19 cellular contexts compared by ENCODE assay signal in genomic region chr19:2099054-2099501, GRCh38. TPM values are rescaled to one million over a fixed set of nuclear protein-coding genes. Genes with fewer than 3 reads are reported as not detected.
DNase-seq lines count a peak whose midpoint lies in the region; ATAC-seq, FAIRE-seq and TF ChIP-seq lines count a peak whose summit lies in the region.
"Had no signal": no experiment of that assay in that cellular context is flagged by ENCODE, and none has a peak within 500 bp of the region (broad histone marks: within the 10 kb centered on the region; RNA-seq: fewer than 3 reads in every experiment).

No MANE protein-coding gene starts in this region.

- H3K9ac ChIP-seq in HepG2 (ENCODE audit: insufficient read depth, low read depth, low read length), result no peak overlapping the region
- H3K9ac ChIP-seq: BLaER1 had no signal

- peaks cover 8% of the 10 kb centered on the region; the same call in 1 of the 2 replicates for H4K20me1 ChIP-seq in HepG2 (ENCODE audit: insufficient read depth, low read length)

- no peak for TF ChIP-seq EP300 in HepG2 (IDR thresholded peaks at IDR 0.05; ENCODE audit: low read depth in 2 of 2, low read length in 2 of 2)
- no peak for TF ChIP-seq EP300 in HepG2 (CRISPR knock-in tag; IDR thresholded peaks at IDR 0.05; ENCODE audit: borderline replicate concordance)

- TF ChIP-seq RAD21 in HepG2 (CRISPR knock-in tag; IDR thresholded peaks at IDR 0.05), result no peak

- H3K27ac Mint-ChIP-seq in glutamatergic neuron (ENCODE audit: unreplicated experiment), result no peak overlapping the region
- H3K27ac Mint-ChIP-seq: H9 had no signal

- no peak overlapping the region for H2AFZ ChIP-seq in HepG2 (ENCODE audit: low read length)

- peaks cover 5% of the 10 kb centered on the region for H3K36me3 Mint-ChIP-seq in glutamatergic neuron (ENCODE audit: unreplicated experiment)

- H3K36me3 ChIP-seq in HepG2 (replicated peaks in 1 of 2; ENCODE audit: control insufficient read depth in 1 of 2, insufficient read depth in 2 of 2, low read length in 2 of 2), result peaks cover 16 to 27% of the 10 kb centered on the region in 2 experiments
- peaks cover 0 to 32% (median 17%) of the 10 kb centered on the region in 4 donors for H3K36me3 ChIP-seq in right lobe of liver

- BruUV-seq in HepG2 (replicated peaks; lab: Mats Ljungman, UMichigan), result no TSS peak

- no peak for DNase-seq in HepG2 (ENCODE audit: low spot score)
- no peak for DNase-seq in right lobe of liver
- peak; percentile 61 for DNase-seq in glutamatergic neuron
- no peak for DNase-seq in NCI-H2227 treated with DMSO at 0.1 percent for 48 hours (lab: John Stamatoyannopoulos, UW)
- DNase-seq in GM19240 (ENCODE audit: insufficient read length, low spot score), result no peak
- no peak for DNase-seq in NCI-H1092 (lab: John Stamatoyannopoulos, UW)
- DNase-seq: 8988T; AML-193; Caco-2; CD8-positive, alpha-beta memory T cell; DND-41; GF-D8; GOT3; H9 had no signal

- CTCF ChIA-PET in HepG2 (lab: Yijun Ruan, JAX; ENCODE audit: low intra/inter-chr PET ratio, low total read pairs), result no interaction called here

- no peak for FAIRE-seq in HepG2 (lab: Jason Lieb, UNC)
- FAIRE-seq: GM18507, HTR-8/SVneo had no signal

- H3K4me3 Mint-ChIP-seq in glutamatergic neuron (ENCODE audit: unreplicated experiment), result no peak overlapping the region
- H3K4me3 Mint-ChIP-seq: H9 had no signal

- POLR2A ChIA-PET in HepG2 (lab: Yijun Ruan, JAX), result interaction anchor here (1.1 kb wide), 1 partner anchor 39 kb away, joined by 3 read pairs; no protein-coding TSS in a partner anchor

- no peaks in the 10 kb centered on the region for H3K27me3 ChIP-seq in HepG2 (ENCODE audit: control insufficient read depth in 1 of 2, insufficient read depth in 2 of 2, low read length in 2 of 2)
- no peaks in the 10 kb centered on the region for H3K27me3 ChIP-seq in right lobe of liver
- H3K27me3 ChIP-seq: BLaER1 had no signal

- H3K4me1 Mint-ChIP-seq in glutamatergic neuron (ENCODE audit: low read depth, unreplicated experiment), result peaks cover 6% of the 10 kb centered on the region

- TF ChIP-seq CTCF in HepG2 (CRISPR knock-in tag; IDR thresholded peaks at IDR 0.05) (no peak), right lobe of liver (IDR thresholded peaks at IDR 0.05) (no peak), glutamatergic neuron (IDR thresholded peaks at IDR 0.05; ENCODE audit: partially characterized antibody, unreplicated experiment) (no peak)

- peaks cover 7% of the 10 kb centered on the region for H3K9me3 Mint-ChIP-seq in glutamatergic neuron (ENCODE audit: unreplicated experiment)

- H3K4me3 ChIP-seq in HepG2 (replicated peaks in 1 of 3; ENCODE audit: insufficient read depth in 1 of 3, low read depth in 2 of 3, low read length in 3 of 3) (no peak overlapping the region), right lobe of liver (no peak overlapping the region)
- H3K4me3 ChIP-seq: BLaER1 had no signal

- ATAC-seq in HepG2 (no peak), right lobe of liver (no peak), HG02763 (IDR thresholded peaks at IDR 0.05; ENCODE audit: unreplicated experiment) (no peak)

- no peak overlapping the region for H3K27ac ChIP-seq in HepG2 (ENCODE audit: extremely low read length, insufficient read depth, low read length)
- H3K27ac ChIP-seq in right lobe of liver, result no peak overlapping the region
- H3K27ac ChIP-seq in angular gyrus (ENCODE audit: low read depth, low read length), result peak overlapping the region; percentile 40
- H3K27ac ChIP-seq: BLaER1 had no signal

- in situ Hi-C loops in HepG2 (cut with HindIII; ENCODE audit: extremely low pct_ligation_motif_present, low pct_unique_long_range_greater_than_20kb), result no loop called here

- H3K4me2 ChIP-seq in HepG2 (ENCODE audit: low read depth, low read length), result no peak overlapping the region
- H3K4me2 ChIP-seq: BLaER1 had no signal

- H3K79me2 ChIP-seq in HepG2 (ENCODE audit: insufficient read depth, low read length), result peaks cover 11% of the 10 kb centered on the region

- H3K4me1 ChIP-seq in HepG2 (ENCODE audit: insufficient read depth, low read length) (peaks cover 37% of the 10 kb centered on the region), right lobe of liver (peaks cover 0 to 12% (median 2%) of the 10 kb centered on the region in 4 donors)

- H3K9me3 ChIP-seq in HepG2 (ENCODE audit: low read length) (no peaks in the 10 kb centered on the region), right lobe of liver (no peaks in the 10 kb centered on the region)
- H3K9me3 ChIP-seq: Caco-2 had no signal

- intact Hi-C loops in HepG2 (cut with micrococcal nuclease; ENCODE audit: unreplicated experiment) (no loop called here), right lobe of liver (cut with DNase I) (no loop called here)

- 97% methylated on average over 6 of the region's 16 CpGs for WGBS in HepG2 (ENCODE audit: low lambda C conversion rate)
- WGBS in right lobe of liver (ENCODE audit: insufficient coverage, low coverage, low lambda C conversion rate, missing lambda C conversion rate), result 60% methylated on average over 4 of the region's 16 CpGs

- peaks cover 4% of the 10 kb centered on the region for H3K27me3 Mint-ChIP-seq in glutamatergic neuron (ENCODE audit: unreplicated experiment)

- TF ChIP-seq POLR2A in HepG2 (IDR thresholded peaks at IDR 0.05; ENCODE audit: insufficient read depth in 1 of 2, low read depth in 2 of 2, low read length in 2 of 2), result no peak
- no peak for TF ChIP-seq POLR2A in right lobe of liver (IDR thresholded peaks at IDR 0.05)

RNA-seq across cellular contexts. Expression of gene IZUMO4, which starts 2.4 kb away (rescaled TPM):
- 0.24 and 0.77 TPM in 2 replicates for total RNA-seq in HepG2 (2016; rRNA removed; fragmentation: Illumina TruSeq; extraction: Trizol)
- 0.79 and 0.91 TPM in 2 replicates for total RNA-seq in HepG2 (2016; cell fraction: cytosol; rRNA removed; fragmentation: Illumina TruSeq; extraction: Trizol; ENCODE audit: low read depth)
- total RNA-seq in HepG2 (2016; cell fraction: insoluble cytoplasmic fraction; rRNA removed; fragmentation: Illumina TruSeq; extraction: Trizol), result 0.34 and 1.5 TPM in 2 replicates
- total RNA-seq in HepG2 (2016; cell fraction: membrane; rRNA removed; fragmentation: Illumina TruSeq; extraction: Trizol), result 0.83 and 1.5 TPM in 2 replicates
- total RNA-seq in HepG2 (2016; cell fraction: nucleus; rRNA removed; fragmentation: Illumina TruSeq; extraction: Trizol), result 1.1 and 2.5 TPM in 2 replicates
- polyA plus RNA-seq in HepG2 (2011; rRNA removed), result 3.9 and 4.1 TPM in 2 replicates
- 0.55 and 0.75 TPM in 2 replicates for polyA plus RNA-seq in HepG2 (2011; cell fraction: cytosol; rRNA removed)
- polyA plus RNA-seq in HepG2 (2011; cell fraction: nucleus; rRNA removed), result 66.6 and 91.0 TPM in 2 replicates
- polyA plus RNA-seq in HepG2 (2012), result 1.7 and 4.4 TPM in 2 replicates
- 0.57 and 1.2 TPM in 2 replicates for polyA plus RNA-seq in HepG2 (2016; cell fraction: cytosol; fragmentation: Illumina TruSeq; extraction: Trizol; ENCODE audit: low read depth)
- polyA plus RNA-seq in HepG2 (2016; cell fraction: insoluble cytoplasmic fraction; fragmentation: Illumina TruSeq; extraction: Trizol; ENCODE audit: low read depth), result 0.45 and 0.53 TPM in 2 replicates
- polyA plus RNA-seq in HepG2 (2016; cell fraction: membrane; fragmentation: Illumina TruSeq; extraction: Trizol; ENCODE audit: low read depth), result 0.94 TPM in 2 replicates
- 4.3 and 6.3 TPM in 2 replicates for polyA plus RNA-seq in HepG2 (2016; cell fraction: nucleus; fragmentation: Illumina TruSeq; extraction: Trizol; ENCODE audit: insufficient read depth, low read depth)
- 0.54 and 2.7 TPM in 2 replicates for polyA minus RNA-seq in HepG2 (2011; rRNA and poly(A)+ RNA removed; ENCODE audit: low replicate concordance)
- polyA minus RNA-seq in HepG2 (2011; cell fraction: cytosol; rRNA and poly(A)+ RNA removed), result not detected in 2 replicates
- polyA minus RNA-seq in HepG2 (2011; cell fraction: nucleus; rRNA and poly(A)+ RNA removed), result 1.9 and 4.2 TPM in 2 replicates
- total RNA-seq in right lobe of liver, result 1 to 10 TPM in 5 of 6 experiments, not detected in 1; 1.2 to 6.9 (median 4.2) TPM
- total RNA-seq in glutamatergic neuron (ENCODE audit: unreplicated experiment), result 10.6 TPM

RNA-seq across cellular contexts. Expression of gene MOB3A, which starts 3.0 kb away (rescaled TPM):
- 3.5 and 4.3 TPM in 2 replicates for total RNA-seq in HepG2 (2016; rRNA removed; fragmentation: Illumina TruSeq; extraction: Trizol)
- 2.2 and 2.7 TPM in 2 replicates for total RNA-seq in HepG2 (2016; cell fraction: cytosol; rRNA removed; fragmentation: Illumina TruSeq; extraction: Trizol; ENCODE audit: low read depth)
- total RNA-seq in HepG2 (2016; cell fraction: insoluble cytoplasmic fraction; rRNA removed; fragmentation: Illumina TruSeq; extraction: Trizol), result 3.5 and 4.0 TPM in 2 replicates
- 2.7 and 3.2 TPM in 2 replicates for total RNA-seq in HepG2 (2016; cell fraction: membrane; rRNA removed; fragmentation: Illumina TruSeq; extraction: Trizol)
- 2.4 and 2.5 TPM in 2 replicates for total RNA-seq in HepG2 (2016; cell fraction: nucleus; rRNA removed; fragmentation: Illumina TruSeq; extraction: Trizol)
- 17.8 and 20.3 TPM in 2 replicates for polyA plus RNA-seq in HepG2 (2011; rRNA removed)
- 13.9 and 16.9 TPM in 2 replicates for polyA plus RNA-seq in HepG2 (2011; cell fraction: cytosol; rRNA removed)
- 10.8 and 12.6 TPM in 2 replicates for polyA plus RNA-seq in HepG2 (2011; cell fraction: nucleus; rRNA removed)
- 6.2 and 6.8 TPM in 2 replicates for polyA plus RNA-seq in HepG2 (2012)
- 0.97 and 1.0 TPM in 2 replicates for polyA plus RNA-seq in HepG2 (2016; cell fraction: cytosol; fragmentation: Illumina TruSeq; extraction: Trizol; ENCODE audit: low read depth)
- 6.2 and 7.9 TPM in 2 replicates for polyA plus RNA-seq in HepG2 (2016; cell fraction: insoluble cytoplasmic fraction; fragmentation: Illumina TruSeq; extraction: Trizol; ENCODE audit: low read depth)
- 2.8 TPM in 2 replicates for polyA plus RNA-seq in HepG2 (2016; cell fraction: membrane; fragmentation: Illumina TruSeq; extraction: Trizol; ENCODE audit: low read depth)
- polyA plus RNA-seq in HepG2 (2016; cell fraction: nucleus; fragmentation: Illumina TruSeq; extraction: Trizol; ENCODE audit: insufficient read depth, low read depth), result 6.6 and 6.8 TPM in 2 replicates
- polyA minus RNA-seq in HepG2 (2011; rRNA and poly(A)+ RNA removed; ENCODE audit: low replicate concordance), result 23.6 and 71.5 TPM in 2 replicates
- 19.3 and 25.0 TPM in 2 replicates for polyA minus RNA-seq in HepG2 (2011; cell fraction: cytosol; rRNA and poly(A)+ RNA removed)
- polyA minus RNA-seq in HepG2 (2011; cell fraction: nucleus; rRNA and poly(A)+ RNA removed), result 5.3 and 6.0 TPM in 2 replicates
- 10 to 100 TPM in 4 of 6 experiments, 1 to 10 TPM in 2; 8.3 to 13.8 (median 10.8) TPM for total RNA-seq in right lobe of liver
- total RNA-seq in glutamatergic neuron (ENCODE audit: unreplicated experiment), result 66.0 TPM

RNA-seq across cellular contexts. Expression of gene MKNK2, which starts 48.0 kb away (rescaled TPM):
- total RNA-seq in HepG2 (2016; rRNA removed; fragmentation: Illumina TruSeq; extraction: Trizol) (35.5 and 44.9 TPM in 2 replicates), right lobe of liver (100 to 1,000 TPM in 4 of 6 experiments, 10 to 100 TPM in 2; 80.5 to 218 (median 117) TPM), glutamatergic neuron (ENCODE audit: unreplicated experiment) (149 TPM)
- 52.3 and 57.0 TPM in 2 replicates for total RNA-seq in HepG2 (2016; cell fraction: cytosol; rRNA removed; fragmentation: Illumina TruSeq; extraction: Trizol; ENCODE audit: low read depth)
- total RNA-seq in HepG2 (2016; cell fraction: insoluble cytoplasmic fraction; rRNA removed; fragmentation: Illumina TruSeq; extraction: Trizol), result 30.7 and 45.2 TPM in 2 replicates
- 90.7 and 98.8 TPM in 2 replicates for total RNA-seq in HepG2 (2016; cell fraction: membrane; rRNA removed; fragmentation: Illumina TruSeq; extraction: Trizol)
- 29.7 and 31.4 TPM in 2 replicates for total RNA-seq in HepG2 (2016; cell fraction: nucleus; rRNA removed; fragmentation: Illumina TruSeq; extraction: Trizol)
- polyA plus RNA-seq in HepG2 (2011; rRNA removed), result 112 and 129 TPM in 2 replicates
- polyA plus RNA-seq in HepG2 (2011; cell fraction: cytosol; rRNA removed), result 75.6 and 125 TPM in 2 replicates
- 253 and 307 TPM in 2 replicates for polyA plus RNA-seq in HepG2 (2011; cell fraction: nucleus; rRNA removed)
- polyA plus RNA-seq in HepG2 (2012), result 68.1 and 73.6 TPM in 2 replicates
- polyA plus RNA-seq in HepG2 (2016; cell fraction: cytosol; fragmentation: Illumina TruSeq; extraction: Trizol; ENCODE audit: low read depth), result 65.6 and 66.5 TPM in 2 replicates
- polyA plus RNA-seq in HepG2 (2016; cell fraction: insoluble cytoplasmic fraction; fragmentation: Illumina TruSeq; extraction: Trizol; ENCODE audit: low read depth), result 34.0 and 45.2 TPM in 2 replicates
- 77.4 and 85.7 TPM in 2 replicates for polyA plus RNA-seq in HepG2 (2016; cell fraction: membrane; fragmentation: Illumina TruSeq; extraction: Trizol; ENCODE audit: low read depth)
- 73.2 and 74.3 TPM in 2 replicates for polyA plus RNA-seq in HepG2 (2016; cell fraction: nucleus; fragmentation: Illumina TruSeq; extraction: Trizol; ENCODE audit: insufficient read depth, low read depth)
- polyA minus RNA-seq in HepG2 (2011; rRNA and poly(A)+ RNA removed; ENCODE audit: low replicate concordance), result 79.7 and 204 TPM in 2 replicates
- polyA minus RNA-seq in HepG2 (2011; cell fraction: cytosol; rRNA and poly(A)+ RNA removed), result 99.9 and 101 TPM in 2 replicates
- polyA minus RNA-seq in HepG2 (2011; cell fraction: nucleus; rRNA and poly(A)+ RNA removed), result 40.2 and 51.7 TPM in 2 replicates

RNA-seq across cellular contexts. Expression of gene AP3D1, which starts 52.3 kb away (rescaled TPM):
- total RNA-seq in HepG2 (2016; rRNA removed; fragmentation: Illumina TruSeq; extraction: Trizol) (73.5 and 82.6 TPM in 2 replicates), right lobe of liver (10 to 100 TPM; 55.5 to 99.0 (median 65.5) TPM), glutamatergic neuron (ENCODE audit: unreplicated experiment) (133 TPM)
- total RNA-seq in HepG2 (2016; cell fraction: cytosol; rRNA removed; fragmentation: Illumina TruSeq; extraction: Trizol; ENCODE audit: low read depth), result 30.1 and 33.5 TPM in 2 replicates
- total RNA-seq in HepG2 (2016; cell fraction: insoluble cytoplasmic fraction; rRNA removed; fragmentation: Illumina TruSeq; extraction: Trizol), result 55.4 and 84.4 TPM in 2 replicates
- 61.4 and 65.9 TPM in 2 replicates for total RNA-seq in HepG2 (2016; cell fraction: membrane; rRNA removed; fragmentation: Illumina TruSeq; extraction: Trizol)
- total RNA-seq in HepG2 (2016; cell fraction: nucleus; rRNA removed; fragmentation: Illumina TruSeq; extraction: Trizol), result 44.7 and 54.3 TPM in 2 replicates
- polyA plus RNA-seq in HepG2 (2011; rRNA removed), result 68.0 and 78.6 TPM in 2 replicates
- 50.1 and 66.2 TPM in 2 replicates for polyA plus RNA-seq in HepG2 (2011; cell fraction: cytosol; rRNA removed)
- polyA plus RNA-seq in HepG2 (2011; cell fraction: nucleus; rRNA removed), result 236 and 270 TPM in 2 replicates
- polyA plus RNA-seq in HepG2 (2012), result 61.5 and 82.7 TPM in 2 replicates
- 11.6 and 13.9 TPM in 2 replicates for polyA plus RNA-seq in HepG2 (2016; cell fraction: cytosol; fragmentation: Illumina TruSeq; extraction: Trizol; ENCODE audit: low read depth)
- 71.2 and 87.4 TPM in 2 replicates for polyA plus RNA-seq in HepG2 (2016; cell fraction: insoluble cytoplasmic fraction; fragmentation: Illumina TruSeq; extraction: Trizol; ENCODE audit: low read depth)
- polyA plus RNA-seq in HepG2 (2016; cell fraction: membrane; fragmentation: Illumina TruSeq; extraction: Trizol; ENCODE audit: low read depth), result 38.5 and 41.5 TPM in 2 replicates
- 139 and 143 TPM in 2 replicates for polyA plus RNA-seq in HepG2 (2016; cell fraction: nucleus; fragmentation: Illumina TruSeq; extraction: Trizol; ENCODE audit: insufficient read depth, low read depth)
- polyA minus RNA-seq in HepG2 (2011; rRNA and poly(A)+ RNA removed; ENCODE audit: low replicate concordance), result 72.3 and 142 TPM in 2 replicates
- polyA minus RNA-seq in HepG2 (2011; cell fraction: cytosol; rRNA and poly(A)+ RNA removed), result 54.0 and 70.6 TPM in 2 replicates
- polyA minus RNA-seq in HepG2 (2011; cell fraction: nucleus; rRNA and poly(A)+ RNA removed), result 44.3 and 51.8 TPM in 2 replicates
